Comparison of ENCODE assay signal across 23 cellular contexts in the genomic region with DNA sequence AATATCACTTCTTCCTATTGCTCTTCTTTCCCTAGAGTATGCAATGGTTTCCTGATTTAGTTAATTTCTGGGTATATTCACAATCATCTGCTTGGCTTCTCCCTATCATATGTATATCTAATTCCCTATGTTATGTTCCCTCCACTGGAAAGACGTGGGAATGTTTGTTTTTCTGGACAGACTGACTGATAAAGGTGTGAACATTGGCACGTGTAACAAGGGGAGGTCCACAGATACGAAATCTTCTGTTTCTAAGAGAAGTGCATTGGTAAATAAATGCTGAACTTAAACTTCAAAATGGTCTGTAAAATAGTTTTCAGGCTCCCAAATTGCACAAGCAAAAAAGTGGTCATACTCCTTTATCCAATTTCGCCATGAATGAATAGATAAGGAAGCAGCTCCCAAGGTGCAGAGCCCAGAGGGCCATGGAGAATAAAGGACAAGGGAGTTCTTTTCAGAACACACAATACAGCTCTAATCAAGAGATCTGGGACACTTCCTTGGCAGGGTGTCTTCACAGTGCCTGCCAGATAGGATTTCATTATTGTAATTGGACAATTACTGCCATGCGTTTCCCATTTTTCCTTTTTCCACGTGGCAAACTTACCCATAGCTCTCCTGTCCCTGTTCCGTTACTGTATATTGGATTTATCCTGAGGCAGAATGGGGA.
"Had no signal": no experiment of that assay in that cellular context is flagged by ENCODE, and none has a peak within 500 bp of the region (broad histone marks: within the 10 kb centered on the region; RNA-seq: fewer than 3 reads in every experiment).

No MANE protein-coding gene starts in this region.

- H3K36me3 Mint-ChIP-seq: activated naive CD4-positive, alpha-beta T cell treated with anti-CD3 and anti-CD28 coated beads, Interleukin-2, amount 10 ng/mL, durations not matched to agents 7 days and 5 days; activated naive CD8-positive, alpha-beta T cell treated with anti-CD3 and anti-CD28 coated beads for 36 hours had no signal

- H3K27ac Mint-ChIP-seq: activated CD4-positive, alpha-beta memory T cell treated with anti-CD3 and anti-CD28 coated beads, Interleukin-2, amount 10 ng/mL, durations not matched to agents 7 days and 5 days; activated CD4-positive, alpha-beta T cell treated with anti-CD3 and anti-CD28 coated beads for 36 hours; activated naive CD4-positive, alpha-beta T cell treated with anti-CD3 and anti-CD28 coated beads, Interleukin-2, amount 10 ng/mL, durations not matched to agents 7 days and 5 days; activated naive CD8-positive, alpha-beta T cell treated with anti-CD3 and anti-CD28 coated beads for 36 hours; activated T-cell treated with anti-CD3 and anti-CD28 coated beads, Interleukin-2, amount 50 U/mL, for 72 hours; activated T-helper 2 cell treated with anti-CD3 and anti-CD28 coated beads, Interferon-gamma antibody, Interleukin-2, Interleukin-4, amounts not matched to agents 10 μg/mL and 5 μg/mL and 100 μg/mL, durations not matched to agents 14 hours and 24 hours and 36 hours had no signal

- H3K9me3 ChIP-seq: SK-N-SH had no signal

- H3K27ac ChIP-seq: WERI-Rb-1 had no signal

- H3K36me3 ChIP-seq: WERI-Rb-1 had no signal

- DNase-seq: activated CD4-positive, alpha-beta memory T cell treated with anti-CD3 and anti-CD28 coated beads, Interleukin-2, amount 10 ng/mL, durations not matched to agents 7 days and 5 days; activated CD4-positive, alpha-beta T cell treated with anti-CD3 and anti-CD28 coated beads for 36 hours; activated CD4-positive, alpha-beta T cell treated with anti-CD3 and anti-CD28 coated beads, Interleukin-2, amount 50 U/mL, for 1 hour; activated CD8-positive, alpha-beta memory T cell treated with anti-CD3 and anti-CD28 coated beads, Interleukin-2, amount 50 U/mL, for 4 hours; activated gamma-delta T cell treated with Interleukin-2 at 50 U/mL for 16 hours; activated naive CD4-positive, alpha-beta T cell treated with anti-CD3 and anti-CD28 coated beads, Interleukin-2, amount 10 ng/mL, durations not matched to agents 7 days and 5 days; activated naive CD8-positive, alpha-beta T cell treated with anti-CD3 and anti-CD28 coated beads for 36 hours; activated T-cell treated with anti-CD3 and anti-CD28 coated beads, Interleukin-2, amount 50 U/mL, for 72 hours; KG1; NCI-H1048; NCI-H1694; NCI-H2029; NCI-H446; NCI-H524; NCI-H748 treated with DMSO at 0.1 percent for 48 hours; OCI-M1; RPMI8226; SK-N-SH; T-helper 1 cell; WERI-Rb-1 had no signal

- H3K27me3 Mint-ChIP-seq: activated CD4-positive, alpha-beta memory T cell treated with anti-CD3 and anti-CD28 coated beads, Interleukin-2, amount 10 ng/mL, durations not matched to agents 7 days and 5 days; activated CD4-positive, alpha-beta T cell treated with anti-CD3 and anti-CD28 coated beads for 36 hours; activated naive CD4-positive, alpha-beta T cell treated with anti-CD3 and anti-CD28 coated beads, Interleukin-2, amount 10 ng/mL, durations not matched to agents 7 days and 5 days; activated naive CD8-positive, alpha-beta T cell treated with anti-CD3 and anti-CD28 coated beads for 36 hours had no signal

- H3K4me2 ChIP-seq: SK-N-SH had no signal

- H3K4me3 Mint-ChIP-seq: activated CD4-positive, alpha-beta memory T cell treated with anti-CD3 and anti-CD28 coated beads, Interleukin-2, amount 10 ng/mL, durations not matched to agents 7 days and 5 days; activated CD4-positive, alpha-beta T cell treated with anti-CD3 and anti-CD28 coated beads for 36 hours; activated naive CD4-positive, alpha-beta T cell treated with anti-CD3 and anti-CD28 coated beads, Interleukin-2, amount 10 ng/mL, durations not matched to agents 7 days and 5 days; activated naive CD8-positive, alpha-beta T cell treated with anti-CD3 and anti-CD28 coated beads for 36 hours; activated T-cell treated with anti-CD3 and anti-CD28 coated beads, Interleukin-2, amount 50 U/mL, for 72 hours had no signal

- ATAC-seq: activated CD4-positive, alpha-beta T cell treated with anti-CD3 and anti-CD28 coated beads for 36 hours; activated T-cell treated with anti-CD3 and anti-CD28 coated beads, Interleukin-2, amount 50 U/mL, for 72 hours; Panc1; Right ventricle myocardium inferior had no signal

- H3K9me3 Mint-ChIP-seq: activated T-helper 2 cell treated with anti-CD3 and anti-CD28 coated beads, Interferon-gamma antibody, Interleukin-2, Interleukin-4, amounts not matched to agents 10 μg/mL and 5 μg/mL and 100 μg/mL, durations not matched to agents 14 hours and 24 hours and 36 hours had no signal

- H3K9me2 ChIP-seq: SK-N-SH had no signal

- H3K4me1 Mint-ChIP-seq: activated CD4-positive, alpha-beta memory T cell treated with anti-CD3 and anti-CD28 coated beads, Interleukin-2, amount 10 ng/mL, durations not matched to agents 7 days and 5 days; activated CD4-positive, alpha-beta T cell treated with anti-CD3 and anti-CD28 coated beads for 36 hours; activated naive CD4-positive, alpha-beta T cell treated with anti-CD3 and anti-CD28 coated beads, Interleukin-2, amount 10 ng/mL, durations not matched to agents 7 days and 5 days; activated naive CD8-positive, alpha-beta T cell treated with anti-CD3 and anti-CD28 coated beads for 36 hours had no signal
